ENCODE assay signal across 8 cellular contexts in the genomic region with DNA sequence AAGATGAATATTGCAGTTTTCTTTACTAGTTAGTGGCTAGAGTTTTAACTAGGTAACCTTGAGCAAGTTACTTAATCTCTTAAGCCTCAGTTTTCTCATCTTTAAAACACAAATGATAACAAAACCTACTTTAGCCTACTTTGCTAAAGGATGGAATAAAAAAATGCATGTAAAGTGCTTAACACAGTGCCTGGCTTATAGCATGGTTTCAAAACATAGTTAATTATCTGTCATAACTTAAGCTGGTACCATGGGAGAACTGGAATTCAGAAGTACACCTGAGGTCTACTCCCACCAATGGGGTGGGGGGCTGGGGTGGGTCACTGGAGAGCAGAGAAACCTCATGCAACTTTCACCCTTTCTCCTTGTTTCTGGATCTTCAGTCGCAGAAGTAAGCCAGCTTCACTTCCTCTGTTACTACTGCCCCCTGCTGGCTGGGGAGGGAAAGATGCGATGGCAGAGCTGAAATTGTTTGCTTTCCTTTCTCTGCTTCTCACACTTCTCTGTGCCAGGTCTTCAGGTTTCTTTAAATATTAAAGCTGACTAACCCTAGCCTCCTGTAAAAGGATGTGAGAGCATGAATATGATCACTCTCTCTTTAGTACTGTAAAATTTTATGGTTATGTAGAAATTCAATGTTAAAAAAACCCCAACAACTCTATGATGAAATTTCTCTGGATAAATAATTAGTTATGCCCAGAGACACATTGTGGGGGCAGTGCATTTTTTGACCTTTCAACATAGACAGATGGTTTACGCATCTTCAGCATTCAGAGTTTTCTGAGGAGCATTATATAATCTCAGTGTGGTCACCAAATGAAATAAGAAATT.
DNase-seq lines count a peak whose midpoint lies in the region; TF ChIP-seq lines count a peak whose summit lies in the region.

No MANE protein-coding gene starts in this region.

- DNase-seq in GM04504 (ENCODE audit: low read depth) = peak; percentile 67
- DNase-seq in HFF-Myc (ENCODE audit: extremely low read depth, low read depth) = peak; percentile 56
- DNase-seq in NCI-H1694 (lab: John Stamatoyannopoulos, UW) = peak; percentile 75
- DNase-seq in WERI-Rb-1 = peak; percentile 88
- DNase-seq in caudate nucleus (lab: John Stamatoyannopoulos, UW) = peak in 52 of 61 donors; percentile 3 to 62 (median 26)
- DNase-seq in kidney tubule cell (ENCODE audit: low spot score) = peak; percentile 71
- DNase-seq in stimulated activated CD4-positive, alpha-beta T cell treated with anti-CD3 and anti-CD28 coated beads, Interleukin-1b, Interleukin-23, amount 100 ng/mL, for 48 hours = peak; percentile 71
- no peak for DNase-seq in cerebellar nuclear complex (lab: John Stamatoyannopoulos, UW)

- H3K9me3 ChIP-seq in WERI-Rb-1 (ENCODE audit: severe bottlenecking) = no peaks in the 10 kb centered on the region

- H3K4me3 ChIP-seq in HFF-Myc (replicated peaks; ENCODE audit: low read depth, low read length) = no peak overlapping the region
- H3K4me3 ChIP-seq in WERI-Rb-1 (ENCODE audit: low read depth, low read length) = no peak overlapping the region

- H3K27me3 ChIP-seq in WERI-Rb-1 (ENCODE audit: insufficient read depth, low read depth, severe bottlenecking) = no peaks in the 10 kb centered on the region

- H3K27ac ChIP-seq in WERI-Rb-1 (no peak overlapping the region), caudate nucleus (ENCODE audit: low read depth, low read length) (no peak overlapping the region)

- TF ChIP-seq CTCF in HFF-Myc (IDR thresholded peaks at IDR 0.05; ENCODE audit: low read depth, low read length, missing control alignments) (peak; percentile 88), WERI-Rb-1 (IDR thresholded peaks at IDR 0.05; ENCODE audit: low read depth, low read length) (peak; percentile 95)

- no peaks in the 10 kb centered on the region for H3K36me3 ChIP-seq in WERI-Rb-1

Comparison
In these comparisons a context has a peak if more than half of its experiments do, and no peak if none do; other contexts are left out.
1. DNase-seq: peak in GM04504 (single experiment), HFF-Myc (single experiment), NCI-H1694 (single experiment), WERI-Rb-1 (single experiment), caudate nucleus (52 of 61), kidney tubule cell (single experiment) and stimulated activated CD4-positive, alpha-beta T cell treated with anti-CD3 and anti-CD28 coated beads, Interleukin-1b, Interleukin-23, amount 100 ng/mL, for 48 hours (single experiment); none in cerebellar nuclear complex (0 of 2).